37 cellular contexts compared by ENCODE assay signal in the genomic region with DNA sequence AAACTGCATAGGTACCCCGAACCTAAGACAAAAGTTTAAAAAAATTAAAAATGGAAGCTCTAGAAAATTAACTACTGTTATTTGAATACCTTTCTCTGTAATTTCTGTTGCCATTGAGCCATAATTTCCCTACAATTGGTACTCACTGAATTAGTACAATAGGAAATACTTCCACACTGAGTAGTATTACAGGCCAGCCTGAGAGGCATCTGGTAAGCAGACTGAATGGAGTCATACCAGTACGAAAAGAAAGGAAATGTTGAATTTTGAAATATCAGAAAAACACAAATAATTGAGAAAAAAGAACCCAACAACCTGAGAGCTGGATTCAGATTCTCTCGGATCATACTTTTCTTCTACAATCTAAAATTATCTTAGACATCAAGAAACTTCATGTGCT.
"Had no signal": no experiment of that assay in that cellular context is flagged by ENCODE, and none has a peak within 500 bp of the region (broad histone marks: within the 10 kb centered on the region; RNA-seq: fewer than 3 reads in every experiment).

No MANE protein-coding gene starts in this region.

- H3K27ac ChIP-seq: adrenal gland, ascending aorta, body of pancreas, brain microvascular endothelial cell, breast epithelium, cardiac muscle cell had no signal

- ATAC-seq: activated naive CD4-positive, alpha-beta T cell treated with anti-CD3 and anti-CD28 coated beads, Interleukin-2, amount 50 U/mL, for 72 hours; activated naive CD8-positive, alpha-beta T cell treated with anti-CD3 and anti-CD28 coated beads, Interleukin-2, amount 50 U/mL, for 24 hours; activated T-cell treated with anti-CD3 and anti-CD28 coated beads, Interleukin-2, amount 50 U/mL, for 4 hours; activated T-cell treated with anti-CD3 and anti-CD28 coated beads, Interleukin-2, amount 50 U/mL, for 72 hours; activated T-helper 17 cell treated with anti-CD3 and anti-CD28 coated beads, Interleukin-2, amount 50 U/mL, for 72 hours; body of pancreas had no signal

- H3K27me3 Mint-ChIP-seq: activated naive CD4-positive, alpha-beta T cell treated with anti-CD3 and anti-CD28 coated beads, Interleukin-2, amount 10 ng/mL, durations not matched to agents 7 days and 5 days; activated naive CD4-positive, alpha-beta T cell treated with anti-CD3 and anti-CD28 coated beads, Interleukin-2, amount 50 U/mL, for 24 hours; activated naive CD8-positive, alpha-beta T cell; activated naive CD8-positive, alpha-beta T cell treated with anti-CD3 and anti-CD28 coated beads for 36 hours; activated naive CD8-positive, alpha-beta T cell treated with anti-CD3 and anti-CD28 coated beads, Interleukin-2, amount 10 ng/mL, durations not matched to agents 7 days and 5 days; activated naive CD8-positive, alpha-beta T cell treated with anti-CD3 and anti-CD28 coated beads, Interleukin-2, amount 50 U/mL, for 24 hours; activated T-cell treated with anti-CD3 and anti-CD28 coated beads, Interleukin-2, amount 50 U/mL, for 24 hours; activated T-helper 17 cell treated with anti-CD3 and anti-CD28 coated beads, Interleukin-2, amount 50 U/mL, for 72 hours; brain; central memory CD8-positive, alpha-beta T cell had no signal

- H3K27me3 ChIP-seq: adrenal gland, ascending aorta, body of pancreas, brain microvascular endothelial cell, breast epithelium, cardiac muscle cell had no signal

- H3K36me3 Mint-ChIP-seq: activated naive CD4-positive, alpha-beta T cell treated with anti-CD3 and anti-CD28 coated beads, Interleukin-2, amount 10 ng/mL, durations not matched to agents 7 days and 5 days; activated naive CD4-positive, alpha-beta T cell treated with anti-CD3 and anti-CD28 coated beads, Interleukin-2, amount 50 U/mL, for 24 hours; activated naive CD4-positive, alpha-beta T cell treated with anti-CD3 and anti-CD28 coated beads, Interleukin-2, amount 50 U/mL, for 72 hours; activated naive CD8-positive, alpha-beta T cell; activated naive CD8-positive, alpha-beta T cell treated with anti-CD3 and anti-CD28 coated beads for 36 hours; activated naive CD8-positive, alpha-beta T cell treated with anti-CD3 and anti-CD28 coated beads, Interleukin-2, amount 10 ng/mL, durations not matched to agents 7 days and 5 days; brain had no signal

- H3K4me3 Mint-ChIP-seq: activated naive CD4-positive, alpha-beta T cell treated with anti-CD3 and anti-CD28 coated beads for 36 hours; activated naive CD4-positive, alpha-beta T cell treated with anti-CD3 and anti-CD28 coated beads, Interleukin-2, amount 10 ng/mL, durations not matched to agents 7 days and 5 days; activated naive CD4-positive, alpha-beta T cell treated with anti-CD3 and anti-CD28 coated beads, Interleukin-2, amount 50 U/mL, for 24 hours; activated naive CD8-positive, alpha-beta T cell; activated naive CD8-positive, alpha-beta T cell treated with anti-CD3 and anti-CD28 coated beads for 36 hours; activated naive CD8-positive, alpha-beta T cell treated with anti-CD3 and anti-CD28 coated beads, Interleukin-2, amount 10 ng/mL, durations not matched to agents 7 days and 5 days; activated naive CD8-positive, alpha-beta T cell treated with anti-CD3 and anti-CD28 coated beads, Interleukin-2, amount 50 U/mL, for 24 hours; activated T-cell treated with anti-CD3 and anti-CD28 coated beads, Interleukin-2, amount 50 U/mL, for 24 hours; activated T-cell treated with anti-CD3 and anti-CD28 coated beads, Interleukin-2, amount 50 U/mL, for 4 hours; activated T-cell treated with anti-CD3 and anti-CD28 coated beads, Interleukin-2, amount 50 U/mL, for 72 hours; activated T-helper 1 cell treated with anti-CD3 and anti-CD28 coated beads, Interleukin-12 subunit alpha, Interleukin-12 subunit beta, Interleukin-2, Interleukin-4 antibody, amounts not matched to agents 30 ng/mL and 10 ng/mL and 1 ng/mL, durations not matched to agents 14 hours and 24 hours and 36 hours; activated T-helper 17 cell treated with anti-CD3 and anti-CD28 coated beads, Interleukin-2, amount 50 U/mL, for 72 hours; brain; central memory CD8-positive, alpha-beta T cell had no signal

- H3K27ac Mint-ChIP-seq: activated naive CD4-positive, alpha-beta T cell treated with anti-CD3 and anti-CD28 coated beads for 36 hours; activated naive CD4-positive, alpha-beta T cell treated with anti-CD3 and anti-CD28 coated beads, Interleukin-2, amount 10 ng/mL, durations not matched to agents 7 days and 5 days; activated naive CD4-positive, alpha-beta T cell treated with anti-CD3 and anti-CD28 coated beads, Interleukin-2, amount 50 U/mL, for 24 hours; activated naive CD4-positive, alpha-beta T cell treated with anti-CD3 and anti-CD28 coated beads, Interleukin-2, amount 50 U/mL, for 72 hours; activated naive CD8-positive, alpha-beta T cell; activated naive CD8-positive, alpha-beta T cell treated with anti-CD3 and anti-CD28 coated beads for 36 hours; activated naive CD8-positive, alpha-beta T cell treated with anti-CD3 and anti-CD28 coated beads, Interleukin-2, amount 10 ng/mL, durations not matched to agents 7 days and 5 days; activated naive CD8-positive, alpha-beta T cell treated with anti-CD3 and anti-CD28 coated beads, Interleukin-2, amount 50 U/mL, for 24 hours; activated T-cell treated with anti-CD3 and anti-CD28 coated beads, Interleukin-2, amount 50 U/mL, for 24 hours; activated T-cell treated with anti-CD3 and anti-CD28 coated beads, Interleukin-2, amount 50 U/mL, for 72 hours; activated T-helper 1 cell treated with anti-CD3 and anti-CD28 coated beads, Interleukin-12 subunit alpha, Interleukin-12 subunit beta, Interleukin-2, Interleukin-4 antibody, amounts not matched to agents 30 ng/mL and 10 ng/mL and 1 ng/mL, durations not matched to agents 14 hours and 24 hours and 36 hours; activated T-helper 17 cell treated with anti-CD3 and anti-CD28 coated beads, Interleukin-2, amount 50 U/mL, for 72 hours; activated T-helper 2 cell treated with anti-CD3 and anti-CD28 coated beads, Interferon-gamma antibody, Interleukin-2, Interleukin-4, amounts not matched to agents 10 μg/mL and 5 μg/mL and 100 μg/mL, durations not matched to agents 14 hours and 24 hours and 36 hours; brain had no signal

- H3K4me1 Mint-ChIP-seq: activated naive CD4-positive, alpha-beta T cell treated with anti-CD3 and anti-CD28 coated beads, Interleukin-2, amount 10 ng/mL, durations not matched to agents 7 days and 5 days; activated naive CD4-positive, alpha-beta T cell treated with anti-CD3 and anti-CD28 coated beads, Interleukin-2, amount 50 U/mL, for 24 hours; activated naive CD8-positive, alpha-beta T cell treated with anti-CD3 and anti-CD28 coated beads for 36 hours; activated naive CD8-positive, alpha-beta T cell treated with anti-CD3 and anti-CD28 coated beads, Interleukin-2, amount 10 ng/mL, durations not matched to agents 7 days and 5 days; activated naive CD8-positive, alpha-beta T cell treated with anti-CD3 and anti-CD28 coated beads, Interleukin-2, amount 50 U/mL, for 24 hours; activated T-helper 17 cell treated with anti-CD3 and anti-CD28 coated beads, Interleukin-2, amount 50 U/mL, for 72 hours; brain; central memory CD8-positive, alpha-beta T cell had no signal

- H3K4me3 ChIP-seq: adrenal gland, ascending aorta, body of pancreas, breast epithelium, cardiac muscle cell had no signal

- H3K9me3 Mint-ChIP-seq: activated naive CD4-positive, alpha-beta T cell treated with anti-CD3 and anti-CD28 coated beads for 36 hours; activated naive CD4-positive, alpha-beta T cell treated with anti-CD3 and anti-CD28 coated beads, Interleukin-2, amount 10 ng/mL, durations not matched to agents 7 days and 5 days; activated naive CD4-positive, alpha-beta T cell treated with anti-CD3 and anti-CD28 coated beads, Interleukin-2, amount 50 U/mL, for 24 hours; activated naive CD4-positive, alpha-beta T cell treated with anti-CD3 and anti-CD28 coated beads, Interleukin-2, amount 50 U/mL, for 72 hours; activated naive CD8-positive, alpha-beta T cell treated with anti-CD3 and anti-CD28 coated beads for 36 hours; activated naive CD8-positive, alpha-beta T cell treated with anti-CD3 and anti-CD28 coated beads, Interleukin-2, amount 10 ng/mL, durations not matched to agents 7 days and 5 days; activated naive CD8-positive, alpha-beta T cell treated with anti-CD3 and anti-CD28 coated beads, Interleukin-2, amount 50 U/mL, for 24 hours; activated T-cell treated with anti-CD3 and anti-CD28 coated beads, Interleukin-2, amount 50 U/mL, for 24 hours; activated T-helper 1 cell treated with anti-CD3 and anti-CD28 coated beads, Interleukin-12 subunit alpha, Interleukin-12 subunit beta, Interleukin-2, Interleukin-4 antibody, amounts not matched to agents 30 ng/mL and 10 ng/mL and 1 ng/mL, durations not matched to agents 14 hours and 24 hours and 36 hours; activated T-helper 2 cell treated with anti-CD3 and anti-CD28 coated beads, Interferon-gamma antibody, Interleukin-2, Interleukin-4, amounts not matched to agents 10 μg/mL and 5 μg/mL and 100 μg/mL, durations not matched to agents 14 hours and 24 hours and 36 hours; brain; central memory CD8-positive, alpha-beta T cell had no signal

- DNase-seq: activated effector memory CD4-positive, alpha-beta T cell treated with anti-CD3 and anti-CD28 coated beads, Interleukin-2, amount 50 U/mL, for 16 hours; activated effector memory CD4-positive, alpha-beta T cell treated with Interleukin-2 at 50 U/mL for 16 hours; activated gamma-delta T cell; activated gamma-delta T cell treated with Interleukin-2 at 50 U/mL for 16 hours; activated naive CD4-positive, alpha-beta T cell; activated naive CD4-positive, alpha-beta T cell treated with anti-CD3 and anti-CD28 coated beads for 36 hours; activated naive CD4-positive, alpha-beta T cell treated with anti-CD3 and anti-CD28 coated beads, Interleukin-2, amount 10 ng/mL, durations not matched to agents 7 days and 5 days; activated naive CD4-positive, alpha-beta T cell treated with anti-CD3 and anti-CD28 coated beads, Interleukin-2, amount 50 U/mL, for 16 hours; activated naive CD4-positive, alpha-beta T cell treated with Interleukin-2 at 50 U/mL for 16 hours; activated naive CD8-positive, alpha-beta T cell treated with anti-CD3 and anti-CD28 coated beads for 36 hours; activated naive CD8-positive, alpha-beta T cell treated with anti-CD3 and anti-CD28 coated beads, Interleukin-2, amount 10 ng/mL, durations not matched to agents 7 days and 5 days; activated naive CD8-positive, alpha-beta T cell treated with anti-CD3 and anti-CD28 coated beads, Interleukin-2, amount 50 U/mL, for 24 hours; activated T-cell treated with anti-CD3 and anti-CD28 coated beads, Interleukin-2, amount 50 U/mL, for 24 hours; activated T-cell treated with anti-CD3 and anti-CD28 coated beads, Interleukin-2, amount 50 U/mL, for 4 hours; activated T-cell treated with anti-CD3 and anti-CD28 coated beads, Interleukin-2, amount 50 U/mL, for 48 hours; activated T-cell treated with anti-CD3 and anti-CD28 coated beads, Interleukin-2, amount 50 U/mL, for 72 hours; adrenal gland; amniotic stem cell; amygdala; anterior cingulate cortex; aorta; body of pancreas; brain microvascular endothelial cell; caudate nucleus; central memory CD4-positive, alpha-beta T cell; cerebellar nuclear complex had no signal

- H3K4me1 ChIP-seq: adrenal gland, body of pancreas, breast epithelium had no signal

- H3K9me3 ChIP-seq: adrenal gland, ascending aorta, body of pancreas, breast epithelium had no signal

- H3K36me3 ChIP-seq: adrenal gland, ascending aorta, brain microvascular endothelial cell, breast epithelium, cardiac muscle cell had no signal
